1 cellular context compared by ENCODE assay signal in the genomic region with DNA sequence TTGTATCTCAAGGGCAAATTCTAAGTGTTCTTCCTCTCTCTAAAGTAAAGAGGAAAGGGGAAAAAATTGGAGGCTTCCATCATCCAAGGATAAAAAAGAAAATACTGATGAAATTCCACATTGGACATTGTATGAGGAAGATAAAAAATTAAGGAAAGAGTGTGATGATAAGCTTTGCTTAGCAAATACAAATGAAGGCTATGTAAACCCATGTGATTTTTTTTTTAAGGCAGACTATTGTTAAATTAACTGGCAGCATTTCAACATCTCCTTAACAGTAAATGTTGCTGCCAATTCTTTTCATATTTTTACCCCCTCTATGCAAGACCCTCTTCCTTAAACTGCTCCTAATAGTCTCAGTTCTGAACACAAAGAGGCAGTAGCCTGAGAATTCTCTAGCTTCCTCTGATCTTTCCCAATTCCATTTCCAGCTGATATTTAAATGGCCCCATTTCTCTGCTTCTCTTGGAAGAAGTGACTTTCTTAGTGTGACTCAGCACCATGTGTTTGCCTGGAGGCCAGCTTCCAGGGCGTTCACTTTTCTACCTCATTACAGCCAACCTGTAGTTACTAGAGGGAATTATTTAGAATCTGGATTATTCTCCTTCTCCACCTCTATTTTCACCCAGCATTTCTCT.
TF ChIP-seq lines count a peak whose summit lies in the region.

No MANE protein-coding gene starts in this region.

TF ChIP-seq in HCT116, 20 proteins besides CTCF, POLR2A, EP300 and RAD21 (continued from another document):
- TF ChIP-seq, protein P1, sequence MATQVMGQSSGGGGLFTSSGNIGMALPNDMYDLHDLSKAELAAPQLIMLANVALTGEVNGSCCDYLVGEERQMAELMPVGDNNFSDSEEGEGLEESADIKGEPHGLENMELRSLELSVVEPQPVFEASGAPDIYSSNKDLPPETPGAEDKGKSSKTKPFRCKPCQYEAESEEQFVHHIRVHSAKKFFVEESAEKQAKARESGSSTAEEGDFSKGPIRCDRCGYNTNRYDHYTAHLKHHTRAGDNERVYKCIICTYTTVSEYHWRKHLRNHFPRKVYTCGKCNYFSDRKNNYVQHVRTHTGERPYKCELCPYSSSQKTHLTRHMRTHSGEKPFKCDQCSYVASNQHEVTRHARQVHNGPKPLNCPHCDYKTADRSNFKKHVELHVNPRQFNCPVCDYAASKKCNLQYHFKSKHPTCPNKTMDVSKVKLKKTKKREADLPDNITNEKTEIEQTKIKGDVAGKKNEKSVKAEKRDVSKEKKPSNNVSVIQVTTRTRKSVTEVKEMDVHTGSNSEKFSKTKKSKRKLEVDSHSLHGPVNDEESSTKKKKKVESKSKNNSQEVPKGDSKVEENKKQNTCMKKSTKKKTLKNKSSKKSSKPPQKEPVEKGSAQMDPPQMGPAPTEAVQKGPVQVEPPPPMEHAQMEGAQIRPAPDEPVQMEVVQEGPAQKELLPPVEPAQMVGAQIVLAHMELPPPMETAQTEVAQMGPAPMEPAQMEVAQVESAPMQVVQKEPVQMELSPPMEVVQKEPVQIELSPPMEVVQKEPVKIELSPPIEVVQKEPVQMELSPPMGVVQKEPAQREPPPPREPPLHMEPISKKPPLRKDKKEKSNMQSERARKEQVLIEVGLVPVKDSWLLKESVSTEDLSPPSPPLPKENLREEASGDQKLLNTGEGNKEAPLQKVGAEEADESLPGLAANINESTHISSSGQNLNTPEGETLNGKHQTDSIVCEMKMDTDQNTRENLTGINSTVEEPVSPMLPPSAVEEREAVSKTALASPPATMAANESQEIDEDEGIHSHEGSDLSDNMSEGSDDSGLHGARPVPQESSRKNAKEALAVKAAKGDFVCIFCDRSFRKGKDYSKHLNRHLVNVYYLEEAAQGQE (IDR thresholded peaks at IDR 0.05; ENCODE audit: low read depth) = no peak
- TF ChIP-seq JUND (IDR thresholded peaks at IDR 0.05) (peak; percentile 64), FOSL1 (IDR thresholded peaks at IDR 0.05; ENCODE audit: low read depth) (peak; percentile 61; the same call in 1 of the 2 replicates), CBX3 (IDR thresholded peaks at IDR 0.05; ENCODE audit: low read depth) (0 out of 2 replicates have a peak, but pooled peaks have one; percentile 30), ZNF274 (IDR thresholded peaks at IDR 0.05; ENCODE audit: low read depth, low read length) (no peak), EZH2 (IDR thresholded peaks at IDR 0.05) (no peak)
- TF ChIP-seq, protein P2, sequence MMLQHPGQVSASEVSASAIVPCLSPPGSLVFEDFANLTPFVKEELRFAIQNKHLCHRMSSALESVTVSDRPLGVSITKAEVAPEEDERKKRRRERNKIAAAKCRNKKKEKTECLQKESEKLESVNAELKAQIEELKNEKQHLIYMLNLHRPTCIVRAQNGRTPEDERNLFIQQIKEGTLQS (IDR thresholded peaks at IDR 0.05) = no peak
- TF ChIP-seq, protein P3, sequence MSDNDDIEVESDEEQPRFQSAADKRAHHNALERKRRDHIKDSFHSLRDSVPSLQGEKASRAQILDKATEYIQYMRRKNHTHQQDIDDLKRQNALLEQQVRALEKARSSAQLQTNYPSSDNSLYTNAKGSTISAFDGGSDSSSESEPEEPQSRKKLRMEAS (IDR thresholded peaks at IDR 0.05) = peak; percentile 64
